In the genomic region with DNA sequence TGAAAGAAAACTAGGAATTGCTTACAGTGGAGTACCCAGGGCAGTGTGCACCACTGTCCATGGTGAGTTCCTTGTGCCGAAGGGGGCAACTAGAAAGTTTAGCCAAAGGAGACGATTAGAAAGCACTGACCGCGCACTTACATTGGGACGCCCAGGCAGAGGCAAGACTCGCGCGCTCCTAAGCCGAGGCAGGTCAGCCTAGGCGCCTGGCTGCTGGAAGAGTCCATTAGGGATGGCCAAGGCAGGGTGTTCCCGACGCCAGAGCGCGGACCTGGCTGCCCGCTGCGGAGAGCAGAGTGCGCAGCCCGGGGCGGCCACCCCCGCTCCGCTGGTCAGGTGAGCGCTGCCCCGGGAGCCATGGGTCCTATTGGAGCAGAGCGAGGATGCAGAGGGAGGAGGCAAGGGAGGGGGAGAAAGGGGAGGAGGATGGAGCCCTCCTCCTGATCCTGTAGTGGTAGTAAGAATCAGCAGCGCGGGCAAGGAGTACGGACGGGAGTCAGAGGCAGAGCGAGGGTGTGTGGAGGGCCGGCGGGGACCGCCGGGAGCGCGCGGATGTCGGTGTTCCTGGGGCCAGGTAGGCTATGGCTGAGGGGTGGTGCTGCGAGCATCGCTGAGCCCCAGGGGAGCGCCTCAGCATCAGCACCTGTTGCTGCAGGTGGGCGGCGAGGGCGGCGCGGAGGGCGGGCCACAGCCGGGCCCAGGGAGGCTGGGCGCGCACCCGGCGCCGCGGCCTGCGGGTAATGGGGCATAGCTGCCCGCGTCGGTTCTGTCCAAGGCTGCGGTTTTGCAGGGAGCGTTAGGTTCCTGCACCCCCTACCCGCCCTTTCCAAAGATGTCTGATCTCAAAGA, we compare ENCODE assay signal across 9 cellular contexts. TPM values are rescaled to one million over a fixed set of nuclear protein-coding genes. Genes with fewer than 3 reads are reported as not detected.
DNase-seq lines count a peak whose midpoint lies in the region; ATAC-seq and TF ChIP-seq lines count a peak whose summit lies in the region.
"Had no signal": no experiment of that assay in that cellular context is flagged by ENCODE, and none has a peak within 500 bp of the region (broad histone marks: within the 10 kb centered on the region; RNA-seq: fewer than 3 reads in every experiment).

ADGRV1 (plus strand) TSS at position 454 of the 849 bp plus-strand sequence; CDS start at position 553, 99 bp downstream.

- H3K27me3 ChIP-seq in spleen (replicated peaks in 1 of 7) = peaks cover 0 to 72% (median 50%) of the 10 kb centered on the region in 7 donors

- no peak for TF ChIP-seq POLR2A in spleen (IDR thresholded peaks at IDR 0.05)

- peak; percentile 51 for ATAC-seq in HG02798 (IDR thresholded peaks at IDR 0.05; ENCODE audit: poor library complexity, unreplicated experiment)
- ATAC-seq in HG03097 (IDR thresholded peaks at IDR 0.05; ENCODE audit: low FRiP score, unreplicated experiment) = no peak
- no peak for ATAC-seq in HG02588 (IDR thresholded peaks at IDR 0.05; ENCODE audit: unreplicated experiment)

- H3K9me3 ChIP-seq in spleen = no peaks in the 10 kb centered on the region

- WGBS in spleen, 5 donors = 1 to 2% (median 1%) methylated on average over 51 to 60 of the region's 60 CpGs

- intact Hi-C loops in spleen (cut with DNase I; ENCODE audit: low total_unique reads) = no loop called here

- H3K4me3 ChIP-seq in spleen = peak within 1 kb of the TSS in 7 of 8 donors; percentile 16 to 65 (median 31)
- H3K4me3 ChIP-seq: SK-N-MC had no signal

- H3K36me3 ChIP-seq in spleen = no peaks in the 10 kb centered on the region

- H3K27ac ChIP-seq in caudate nucleus (ENCODE audit: low read depth, low read length) = peak within 1 kb of the TSS; percentile 64
- H3K27ac ChIP-seq in spleen = no peak within 1 kb of the TSS
- H3K27ac ChIP-seq: SK-N-MC had no signal

- DNase-seq in DMS79 (lab: John Stamatoyannopoulos, UW) (peak; percentile 89), NCI-H82 (lab: John Stamatoyannopoulos, UW) (peak; percentile 98), caudate nucleus (lab: John Stamatoyannopoulos, UW) (peak in 57 of 61 donors; percentile 12 to 94 (median 66)), islet precursor cell (peak; percentile 99), spleen (peak; percentile 65)

- no peak for TF ChIP-seq CTCF in spleen (IDR thresholded peaks at IDR 0.05 in 8 of 11, conservative IDR thresholded peaks at IDR 0.05 in 3 of 11)

- peaks cover 9 to 20% (median 14%) of the 10 kb centered on the region in 6 donors for H3K4me1 ChIP-seq in spleen

RNA-seq across cellular contexts. Expression of gene ADGRV1, which starts in this region (rescaled TPM):
- total RNA-seq in spleen = under 1 TPM in 5 of 7 donors, not detected in 2; 0.20 to 0.69 (median 0.44) TPM
- under 1 TPM in 2 of 3 donors, not detected in 1; 0.08 to 0.09 TPM for polyA plus RNA-seq in spleen

Comparison
In these comparisons a context has a peak if more than half of its experiments do, and no peak if none do; other contexts are left out.
1. Peak in DNase-seq and H3K4me3 ChIP-seq in spleen; RNA of the gene not detected or under 1 TPM.